18 cellular contexts compared by ENCODE assay signal in genomic region chr6:34957184-34957904, GRCh38.
DNase-seq lines count a peak whose midpoint lies in the region; ATAC-seq and TF ChIP-seq lines count a peak whose summit lies in the region.
"Had no signal": no experiment of that assay in that cellular context is flagged by ENCODE, and none has a peak within 500 bp of the region (broad histone marks: within the 10 kb centered on the region; RNA-seq: fewer than 3 reads in every experiment).

No MANE protein-coding gene starts in this region.

- TF ChIP-seq EP300 in SK-N-SH (IDR thresholded peaks at IDR 0.05; ENCODE audit: borderline replicate concordance in 1 of 2, low read depth in 1 of 2, low read length in 1 of 2) (peak in 1 of 2 experiments; percentile 45; a peak in 1 of 4 replicates), tibial nerve (IDR thresholded peaks at IDR 0.05) (no peak)

- H3K9me2 ChIP-seq in SK-N-SH, result no peaks in the 10 kb centered on the region

- H3K9ac ChIP-seq in SK-N-SH, result no peak overlapping the region
- no peak overlapping the region for H3K9ac ChIP-seq in skeletal muscle tissue (ENCODE audit: low read depth in 1 of 3, low read length in 3 of 3)

- DNase-seq in SK-N-SH, result peak; percentile 26
- peak; percentile 86 for DNase-seq in amniotic epithelial cell (ENCODE audit: low read depth)
- DNase-seq in right lobe of liver, result no peak
- DNase-seq in tibial nerve (ENCODE audit: low spot score in 2 of 2), result no peak
- DNase-seq: activated CD4-positive, alpha-beta T cell treated with anti-CD3 and anti-CD28 coated beads for 4 hours; activated gamma-delta T cell; AML-193; amniotic stem cell; immature natural killer cell; mesendoderm; NCI-H1048; NCI-H2081 had no signal

- ATAC-seq in right lobe of liver, result peak in 3 of 4 donors; percentile 13 to 52 (median 16)
- no peak for ATAC-seq in GM21825 (IDR thresholded peaks at IDR 0.05; ENCODE audit: unreplicated experiment)
- no peak for ATAC-seq in HG03135 (IDR thresholded peaks at IDR 0.05; ENCODE audit: unreplicated experiment)
- ATAC-seq: esophagus mucosa; stimulated activated effector memory CD8-positive, alpha-beta T cell treated with anti-CD3 and anti-CD28 coated beads, Interleukin-12 subunit alpha, Interleukin-12 subunit beta, amount 100 ng/mL, for 72 hours had no signal

- TF ChIP-seq POLR2A in right lobe of liver (IDR thresholded peaks at IDR 0.05) (no peak), tibial nerve (IDR thresholded peaks at IDR 0.05) (no peak)

- TF ChIP-seq CTCF in SK-N-SH (IDR thresholded peaks at IDR 0.05) (no peak), right lobe of liver (IDR thresholded peaks at IDR 0.05) (no peak), tibial nerve (IDR thresholded peaks at IDR 0.05) (no peak)

- 67% methylated on average over 3 of the region's 3 CpGs for WGBS in SK-N-SH (ENCODE audit: low lambda C conversion rate)
- 79% methylated on average over 3 of the region's 3 CpGs for WGBS in right lobe of liver (ENCODE audit: insufficient coverage, low coverage, low lambda C conversion rate, missing lambda C conversion rate)
- 29 to 38% methylated on average over 3 of the region's 3 CpGs for WGBS in tibial nerve, 2 donors

- no peaks in the 10 kb centered on the region for H3K9me3 ChIP-seq in SK-N-SH
- H3K9me3 ChIP-seq in right lobe of liver, result no peaks in the 10 kb centered on the region
- no peaks in the 10 kb centered on the region for H3K9me3 ChIP-seq in skeletal muscle tissue (ENCODE audit: control insufficient read depth in 3 of 3, low read length in 3 of 3)
- H3K9me3 ChIP-seq in tibial nerve, result no peaks in the 10 kb centered on the region
- H3K9me3 ChIP-seq: prostate gland had no signal

- POLR2A ChIA-PET in SK-N-SH (lab: Yijun Ruan, JAX), result no interaction called here

- H3K36me3 ChIP-seq in SK-N-SH (replicated peaks in 1 of 2; ENCODE audit: control insufficient read depth in 1 of 2, insufficient read depth in 2 of 2, low read length in 1 of 2) (no peaks in the 10 kb centered on the region), right lobe of liver (no peaks in the 10 kb centered on the region), skeletal muscle tissue (ENCODE audit: control insufficient read depth in 3 of 3, insufficient read depth in 3 of 3, low read length in 3 of 3) (no peaks in the 10 kb centered on the region), tibial nerve (no peaks in the 10 kb centered on the region)
- H3K36me3 ChIP-seq: prostate gland had no signal

- H3K79me2 ChIP-seq in SK-N-SH (ENCODE audit: insufficient read depth), result 0 out of 2 replicates have a peak, but pooled peaks cover 2% of the 10 kb centered on the region

- H3K27ac ChIP-seq in SK-N-SH (ENCODE audit: low read depth in 2 of 2, low read length in 1 of 2) (peak overlapping the region; percentile 8 to 80; a peak in 3 of 4 replicates), right lobe of liver (peak overlapping the region; percentile 5 to 41 (median 20)), skeletal muscle tissue (ENCODE audit: low read depth, low read length) (peak overlapping the region; percentile 9), tibial nerve (no peak overlapping the region)
- H3K27ac ChIP-seq: prostate gland had no signal

- H3K27me3 ChIP-seq in SK-N-SH (ENCODE audit: insufficient read depth), result no peaks in the 10 kb centered on the region
- no peaks in the 10 kb centered on the region for H3K27me3 ChIP-seq in right lobe of liver
- H3K27me3 ChIP-seq in skeletal muscle tissue (ENCODE audit: control insufficient read depth in 3 of 3, insufficient read depth in 3 of 3, low read length in 3 of 3), result no peaks in the 10 kb centered on the region
- H3K27me3 ChIP-seq in tibial nerve, result no peaks in the 10 kb centered on the region

- H4K20me1 ChIP-seq in SK-N-SH (ENCODE audit: insufficient read depth), result 0 out of 2 replicates have a peak, but pooled peaks cover 2% of the 10 kb centered on the region

- no peak overlapping the region for H3K4me2 ChIP-seq in SK-N-SH

- no peak for TF ChIP-seq RAD21 in SK-N-SH (IDR thresholded peaks at IDR 0.05; ENCODE audit: low read length)

- CTCF ChIA-PET in SK-N-SH (lab: Yijun Ruan, JAX), result interaction anchor here (1.5 to 1.6 kb wide), 2 partner anchors 30 to 183 kb away, joined by 4 to 5 read pairs; no protein-coding TSS in a partner anchor

- H3F3A ChIP-seq in SK-N-SH (replicated peaks; ENCODE audit: insufficient read depth), result no peaks in the 10 kb centered on the region

- intact Hi-C loops in right lobe of liver (cut with DNase I), result no loop called here

- H2AFZ ChIP-seq in SK-N-SH (ENCODE audit: low read depth), result no peak overlapping the region

- H3K4me3 ChIP-seq in SK-N-SH (ENCODE audit: low read depth in 2 of 2, low read length in 1 of 2) (no peak overlapping the region), right lobe of liver (no peak overlapping the region), skeletal muscle tissue (ENCODE audit: low read length in 3 of 3) (no peak overlapping the region), tibial nerve (no peak overlapping the region)
- H3K4me3 ChIP-seq: prostate gland had no signal

- H3K4me1 ChIP-seq in SK-N-SH (ENCODE audit: control insufficient read depth in 1 of 2, insufficient read depth in 2 of 2, low read depth in 1 of 2, low read length in 1 of 2) (peaks cover 9 to 16% of the 10 kb centered on the region in 2 experiments; a peak in 3 of 4 replicates), right lobe of liver (peaks cover 0 to 20% (median 7%) of the 10 kb centered on the region in 4 donors), skeletal muscle tissue (ENCODE audit: control insufficient read depth in 3 of 3, insufficient read depth in 3 of 3, low read length in 3 of 3) (peaks cover 13 to 20% (median 18%) of the 10 kb centered on the region in 3 donors), tibial nerve (peaks cover 0 to 56% (median 25%) of the 10 kb centered on the region in 4 donors)

TF ChIP-seq in SK-N-SH, 30 proteins besides CTCF, POLR2A, EP300 and RAD21:
- TF ChIP-seq PBX3 (IDR thresholded peaks at IDR 0.05), result peak; percentile 49; the same call in 1 of the 2 replicates
- TF ChIP-seq TCF12 (IDR thresholded peaks at IDR 0.05), result peak; percentile 65
- TF ChIP-seq MAX (IDR thresholded peaks at IDR 0.05; ENCODE audit: low read depth), result no peak

Comparison
In these comparisons a context has a peak if more than half of its experiments do, and no peak if none do; other contexts are left out.
1. DNase-seq: peak in SK-N-SH (single experiment) and amniotic epithelial cell (single experiment); none in right lobe of liver (0 of 3) and tibial nerve (0 of 2).
2. H3K27ac ChIP-seq: peak in SK-N-SH (2 of 2), right lobe of liver (3 of 3) and skeletal muscle tissue (single experiment); none in tibial nerve (0 of 4).
3. ATAC-seq: peak in right lobe of liver (3 of 4); none in GM21825 (single experiment) and HG03135 (single experiment).